Comparison of ENCODE assay signal across 23 cellular contexts in the genomic region with DNA sequence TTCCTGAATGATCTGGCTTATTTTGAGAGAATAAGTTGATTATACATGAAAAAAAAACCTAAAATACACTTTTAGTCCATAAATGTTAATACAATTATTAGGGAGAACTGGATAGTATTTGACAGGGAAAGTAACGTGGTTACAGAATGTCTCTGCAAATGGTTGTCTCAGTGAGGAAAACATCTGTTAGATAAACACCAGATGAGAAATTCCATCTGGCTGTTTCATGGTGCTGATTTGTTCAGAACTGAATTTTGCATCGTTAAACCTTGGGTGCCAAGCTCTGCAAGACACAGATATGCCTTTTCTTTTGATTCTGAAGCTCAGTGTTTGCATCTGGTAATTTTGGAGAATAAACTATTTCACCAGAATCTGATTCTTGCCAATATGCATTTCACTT.
DNase-seq lines count a peak whose midpoint lies in the region; ATAC-seq, FAIRE-seq and TF ChIP-seq lines count a peak whose summit lies in the region.
"Had no signal": no experiment of that assay in that cellular context is flagged by ENCODE, and none has a peak within 500 bp of the region (broad histone marks: within the 10 kb centered on the region; RNA-seq: fewer than 3 reads in every experiment).

No MANE protein-coding gene starts in this region.

- H3K27me3 Mint-ChIP-seq in endothelial cell (ENCODE audit: unreplicated experiment): no peaks in the 10 kb centered on the region

- DNase-seq in AG04449 (ENCODE audit: low read depth, low spot score) (peak; percentile 3), NCI-H1694 (lab: John Stamatoyannopoulos, UW) (peak; percentile 76), caudate nucleus (lab: John Stamatoyannopoulos, UW) (no peak), endothelial cell (ENCODE audit: low spot score) (no peak), kidney (no peak)
- DNase-seq: ACHN; activated CD4-positive, alpha-beta T cell treated with anti-CD3 and anti-CD28 coated beads for 1 hour; activated gamma-delta T cell; aorta; CD4-positive, alpha-beta memory T cell; cortex of kidney; DND-41; head of caudate nucleus; HFFc6; MG63; NCI-H187; NCI-H69; stomach had no signal

- no peaks in the 10 kb centered on the region for H3K9me3 Mint-ChIP-seq in endothelial cell (ENCODE audit: unreplicated experiment)
- H3K9me3 Mint-ChIP-seq: HFFc6 had no signal

- peak; percentile 79 for FAIRE-seq in islet of Langerhans (lab: Jason Lieb, UNC)
- FAIRE-seq in kidney (lab: Jason Lieb, UNC): no peak

- TF ChIP-seq CTCF in AG04449 (IDR thresholded peaks at IDR 0.05; ENCODE audit: insufficient read depth, low read length, missing control alignments) (no peak), endothelial cell (IDR thresholded peaks at IDR 0.05; ENCODE audit: unreplicated experiment) (no peak), kidney (IDR thresholded peaks at IDR 0.05; ENCODE audit: borderline replicate concordance, extremely low read depth, insufficient read depth) (no peak)

- no peaks in the 10 kb centered on the region for H3K9me3 ChIP-seq in kidney (ENCODE audit: control insufficient read depth in 1 of 2, low read length in 2 of 2)
- H3K9me3 ChIP-seq: MG63, right atrium auricular region, SJSA1, stomach had no signal

- POLR2A ChIA-PET in AG04449 (lab: Yijun Ruan, JAX): no interaction called here

- H3K36me3 Mint-ChIP-seq in endothelial cell (ENCODE audit: low read depth, unreplicated experiment): no peaks in the 10 kb centered on the region
- H3K36me3 Mint-ChIP-seq: CD4-positive, alpha-beta memory T cell had no signal

- no peaks in the 10 kb centered on the region for H3K4me1 ChIP-seq in kidney (ENCODE audit: control insufficient read depth in 1 of 2, insufficient read depth in 1 of 2, low read depth in 1 of 2, low read length in 2 of 2)
- H3K4me1 ChIP-seq: right atrium auricular region, stomach had no signal

- no peaks in the 10 kb centered on the region for H3K4me1 Mint-ChIP-seq in endothelial cell (ENCODE audit: unreplicated experiment)
- H3K4me1 Mint-ChIP-seq: CD4-positive, alpha-beta memory T cell had no signal

- H3K27ac Mint-ChIP-seq in endothelial cell (ENCODE audit: unreplicated experiment): no peak overlapping the region
- H3K27ac Mint-ChIP-seq: CD4-positive, alpha-beta memory T cell; HFFc6 had no signal

- no peaks in the 10 kb centered on the region for H3K36me3 ChIP-seq in kidney (ENCODE audit: control insufficient read depth in 1 of 2, insufficient read depth in 2 of 2, low read length in 2 of 2)
- H3K36me3 ChIP-seq: right atrium auricular region, SJSA1, stomach had no signal

- H3K4me3 Mint-ChIP-seq in endothelial cell (ENCODE audit: unreplicated experiment): no peak overlapping the region
- H3K4me3 Mint-ChIP-seq: CD4-positive, alpha-beta memory T cell; HFFc6 had no signal

- H3K27ac ChIP-seq in caudate nucleus (ENCODE audit: low read depth, low read length) (peak overlapping the region; percentile 58), kidney (ENCODE audit: low read depth in 2 of 2, low read length in 2 of 2) (no peak overlapping the region)
- H3K27ac ChIP-seq: right atrium auricular region, SJSA1, stomach had no signal

- intact Hi-C loops in kidney (cut with DNase I): no loop called here

- CTCF ChIA-PET in AG04449 (lab: Yijun Ruan, JAX): interaction anchor here (1.5 to 1.7 kb wide), 2 partner anchors 12 to 29 kb away, joined by 6 read pairs; no protein-coding TSS in a partner anchor

- H3K4me3 ChIP-seq in AG04449 (ENCODE audit: low read depth, low read length): no peak overlapping the region
- no peak overlapping the region for H3K4me3 ChIP-seq in kidney (ENCODE audit: low read length in 2 of 2)
- H3K4me3 ChIP-seq: MG63, right atrium auricular region, SJSA1, stomach had no signal

- H3K9ac ChIP-seq in kidney (ENCODE audit: low read length in 2 of 2): no peak overlapping the region

- no peak for ATAC-seq in GM21529 (IDR thresholded peaks at IDR 0.05; ENCODE audit: unreplicated experiment)
- no peak for ATAC-seq in GM18907 (IDR thresholded peaks at IDR 0.05; ENCODE audit: unreplicated experiment)

Comparison
In these comparisons a context has a peak if more than half of its experiments do, and no peak if none do; other contexts are left out.
1. DNase-seq: peak in AG04449 (single experiment) and NCI-H1694 (single experiment); none in caudate nucleus (0 of 61), endothelial cell (single experiment) and kidney (single experiment).